1 cellular context compared by ENCODE assay signal in genomic region chr17:68600123-68600880, GRCh38.
TF ChIP-seq lines count a peak whose summit lies in the region.

No MANE protein-coding gene starts in this region.

TF ChIP-seq in HepG2, 621 proteins besides CTCF, POLR2A, EP300 and RAD21 (continued from another document and continues in another):
- TF ChIP-seq HOMEZ (CRISPR knock-in tag; IDR thresholded peaks at IDR 0.05; ENCODE audit: low read depth) (no peak), MTERF4 (CRISPR knock-in tag; IDR thresholded peaks at IDR 0.05) (peak; percentile 44; the same call in 1 of the 2 replicates), MIER3 (CRISPR knock-in tag; IDR thresholded peaks at IDR 0.05; ENCODE audit: borderline replicate concordance) (no peak), ZBTB4 (CRISPR knock-in tag; IDR thresholded peaks at IDR 0.05; ENCODE audit: borderline replicate concordance) (no peak), NFE2L1 (CRISPR knock-in tag; IDR thresholded peaks at IDR 0.05; ENCODE audit: borderline replicate concordance) (no peak), PLSCR1 (CRISPR knock-in tag; IDR thresholded peaks at IDR 0.05; ENCODE audit: borderline replicate concordance) (no peak), RFX3 (CRISPR knock-in tag; IDR thresholded peaks at IDR 0.05) (no peak), ZNF414 (CRISPR knock-in tag; IDR thresholded peaks at IDR 0.05) (peak; percentile 62; the same call in 1 of the 2 replicates), ATF5 (CRISPR knock-in tag; IDR thresholded peaks at IDR 0.05; ENCODE audit: low read depth) (no peak; the same call in 1 of the 2 replicates), SMAD3 (CRISPR knock-in tag; IDR thresholded peaks at IDR 0.05) (0 out of 2 replicates have a peak, but pooled peaks have one; percentile 60), MNT (IDR thresholded peaks at IDR 0.05) (no peak), ERF (CRISPR knock-in tag; IDR thresholded peaks at IDR 0.05) (no peak), ZNF451 (CRISPR knock-in tag; IDR thresholded peaks at IDR 0.05) (peak; percentile 82), ZNF331 (CRISPR knock-in tag; IDR thresholded peaks at IDR 0.05) (no peak; the same call in 1 of the 2 replicates), ZNF124 (CRISPR knock-in tag; IDR thresholded peaks at IDR 0.05) (no peak), ZNF552 (CRISPR knock-in tag; IDR thresholded peaks at IDR 0.05; ENCODE audit: borderline replicate concordance) (peak; percentile 33), SKIL (CRISPR knock-in tag; IDR thresholded peaks at IDR 0.05; ENCODE audit: borderline replicate concordance) (no peak), ZNF30 (CRISPR knock-in tag; IDR thresholded peaks at IDR 0.05) (peak; percentile 47; the same call in 1 of the 2 replicates), ZKSCAN5 (CRISPR knock-in tag; IDR thresholded peaks at IDR 0.05) (no peak), ZBTB25 (CRISPR knock-in tag; IDR thresholded peaks at IDR 0.05) (peak; percentile 72; the same call in 1 of the 2 replicates), PRMT3 (CRISPR knock-in tag; IDR thresholded peaks at IDR 0.05; ENCODE audit: borderline replicate concordance, low read depth) (no peak), TBP (CRISPR knock-in tag; IDR thresholded peaks at IDR 0.05) (no peak), MAF1 (CRISPR knock-in tag; IDR thresholded peaks at IDR 0.05; ENCODE audit: borderline replicate concordance) (no peak), CHCHD3 (CRISPR knock-in tag; IDR thresholded peaks at IDR 0.05) (0 out of 2 replicates have a peak, but pooled peaks have one; percentile 41), ZNF788 (CRISPR knock-in tag; IDR thresholded peaks at IDR 0.05; ENCODE audit: borderline replicate concordance) (no peak), SNAPC2 (CRISPR knock-in tag; IDR thresholded peaks at IDR 0.05) (peak; percentile 32; the same call in 1 of the 2 replicates), ZKSCAN1 (IDR thresholded peaks at IDR 0.05; ENCODE audit: low read length) (no peak), ASH2L (IDR thresholded peaks at IDR 0.05; ENCODE audit: insufficient read length, low read depth, low read length) (peak; percentile 57), THAP7 (CRISPR knock-in tag; IDR thresholded peaks at IDR 0.05) (peak; percentile 86; the same call in 1 of the 2 replicates), TFDP2 (CRISPR knock-in tag; IDR thresholded peaks at IDR 0.05) (peak; percentile 73), PBX2 (CRISPR knock-in tag; IDR thresholded peaks at IDR 0.05) (no peak), HCFC1 (IDR thresholded peaks at IDR 0.05; ENCODE audit: low read depth, low read length) (no peak), MED8 (CRISPR knock-in tag; IDR thresholded peaks at IDR 0.05; ENCODE audit: insufficient replicate concordance) (peak; percentile 81), CAMTA2 (CRISPR knock-in tag; IDR thresholded peaks at IDR 0.05; ENCODE audit: borderline replicate concordance) (0 out of 2 replicates have a peak, but pooled peaks have one; percentile 89), ZNF460 (CRISPR knock-in tag; IDR thresholded peaks at IDR 0.05; ENCODE audit: borderline replicate concordance) (no peak), TFE3 (CRISPR knock-in tag; IDR thresholded peaks at IDR 0.05) (peak; percentile 34; the same call in 1 of the 2 replicates), ZNF660 (CRISPR knock-in tag; IDR thresholded peaks at IDR 0.05; ENCODE audit: borderline replicate concordance, low read depth) (no peak), EHMT2 (IDR thresholded peaks at IDR 0.05; ENCODE audit: borderline replicate concordance, low read depth, low read length) (no peak), HDAC6 (IDR thresholded peaks at IDR 0.05; ENCODE audit: low read depth, low read length) (no peak), ETV5 (CRISPR knock-in tag; IDR thresholded peaks at IDR 0.05; ENCODE audit: borderline replicate concordance) (peak; percentile 48), STAT5B (CRISPR knock-in tag; IDR thresholded peaks at IDR 0.05) (no peak)
